In genomic region chr4:147494301-147494700, GRCh38 we compare ENCODE assay signal across 19 cellular contexts. TPM values are rescaled to one million over a fixed set of nuclear protein-coding genes. Genes with fewer than 3 reads are reported as not detected.
"Had no signal": no experiment of that assay in that cellular context is flagged by ENCODE, and none has a peak within 500 bp of the region (broad histone marks: within the 10 kb centered on the region; RNA-seq: fewer than 3 reads in every experiment).

No MANE protein-coding gene starts in this region.

- H3K4me3 ChIP-seq: coronary artery, mucosa of descending colon, uterus had no signal

- H3K4me3 Mint-ChIP-seq: immature natural killer cell; naive thymus-derived CD8-positive, alpha-beta T cell; type B pancreatic cell had no signal

- ATAC-seq: esophagus mucosa; left colon; mucosa of descending colon; naive thymus-derived CD8-positive, alpha-beta T cell; right cardiac atrium had no signal

- H3K36me3 Mint-ChIP-seq: immature natural killer cell; naive thymus-derived CD8-positive, alpha-beta T cell had no signal

- FAIRE-seq: endometrium, frontal cortex, kidney, small intestine had no signal

- H3K27ac ChIP-seq: uterus had no signal

- H3K4me1 Mint-ChIP-seq: immature natural killer cell; naive thymus-derived CD8-positive, alpha-beta T cell had no signal

- DNase-seq: cerebellar nuclear complex; effector CD8-positive, alpha-beta T cell; immature natural killer cell; kidney; left colon; mucosa of descending colon; naive thymus-derived CD8-positive, alpha-beta T cell; posterior cingulate gyrus; right cardiac atrium; small intestine; stimulated activated CD4-positive, alpha-beta T cell treated with anti-CD3 and anti-CD28 coated beads, Interleukin-12 subunit alpha, Interleukin-12 subunit beta, amount 100 ng/mL, for 4 hours; stimulated activated naive CD4-positive, alpha-beta T cell treated with Interleukin-2 at 50 U/mL for 16 hours; uterus had no signal

- H3K9me3 ChIP-seq: mucosa of descending colon, uterus had no signal

- H3K36me3 ChIP-seq: uterus had no signal

- H3K27me3 Mint-ChIP-seq: type B pancreatic cell had no signal

- H3K27ac Mint-ChIP-seq: immature natural killer cell; naive thymus-derived CD8-positive, alpha-beta T cell; type B pancreatic cell had no signal

- H3K27me3 ChIP-seq: uterus had no signal

RNA-seq across cellular contexts. Expression of gene EDNRA, which starts 13.4 kb away (rescaled TPM):
- total RNA-seq: dermis microvascular lymphatic vessel endothelial cell; naive thymus-derived CD8-positive, alpha-beta T cell had no signal
- polyA plus RNA-seq: immature natural killer cell; naive thymus-derived CD8-positive, alpha-beta T cell had no signal
